17 cellular contexts compared by ENCODE assay signal in the genomic region with DNA sequence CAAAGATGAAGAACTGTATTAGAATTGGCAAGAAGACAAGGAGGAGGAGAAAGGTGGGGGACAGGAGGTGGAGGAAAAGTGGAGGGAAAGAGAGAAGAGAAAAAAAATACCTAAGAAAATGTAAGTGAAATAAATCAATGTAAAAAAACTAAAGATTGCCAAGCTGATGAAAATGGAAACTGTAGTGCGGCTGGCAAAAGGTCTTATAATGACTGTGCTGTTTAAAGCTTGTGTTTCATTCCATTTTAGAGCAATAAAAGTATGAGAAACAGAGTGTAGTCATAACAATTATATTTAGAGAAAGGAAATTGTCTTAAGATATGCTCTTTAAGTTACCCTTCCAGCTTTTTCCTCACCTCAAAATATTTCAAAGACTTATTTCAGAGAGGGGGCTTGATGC.
"Had no signal": no experiment of that assay in that cellular context is flagged by ENCODE, and none has a peak within 500 bp of the region (broad histone marks: within the 10 kb centered on the region; RNA-seq: fewer than 3 reads in every experiment).

No MANE protein-coding gene starts in this region.

- H3K4me1 Mint-ChIP-seq: activated CD8-positive, alpha-beta memory T cell treated with anti-CD3 and anti-CD28 coated beads, Interleukin-2, amount 10 ng/mL, durations not matched to agents 7 days and 5 days; activated naive CD4-positive, alpha-beta T cell treated with anti-CD3 and anti-CD28 coated beads, Interleukin-2, amount 50 U/mL, for 24 hours; immature natural killer cell had no signal

- H3K27ac Mint-ChIP-seq: activated CD8-positive, alpha-beta memory T cell treated with anti-CD3 and anti-CD28 coated beads, Interleukin-2, amount 10 ng/mL, durations not matched to agents 7 days and 5 days; activated naive CD4-positive, alpha-beta T cell treated with anti-CD3 and anti-CD28 coated beads, Interleukin-2, amount 50 U/mL, for 24 hours; endodermal cell; immature natural killer cell had no signal

- ATAC-seq: activated CD8-positive, alpha-beta memory T cell treated with anti-CD3 and anti-CD28 coated beads, Interleukin-2, amount 10 ng/mL, durations not matched to agents 7 days and 5 days; gastrocnemius medialis; heart left ventricle; right lobe of liver; stimulated activated naive CD8-positive, alpha-beta T cell treated with anti-CD3 and anti-CD28 coated beads, Interleukin-15, Interleukin-2, amounts not matched to agents 100 U/mL and 50 U/mL, for 24 hours had no signal

- DNase-seq: activated CD4-positive, alpha-beta T cell treated with anti-CD3 and anti-CD28 coated beads for 1 hour; activated CD4-positive, alpha-beta T cell treated with anti-CD3 and anti-CD28 coated beads, Interleukin-2, amount 50 U/mL, for 48 hours; activated CD8-positive, alpha-beta memory T cell treated with anti-CD3 and anti-CD28 coated beads, Interleukin-2, amount 10 ng/mL, durations not matched to agents 7 days and 5 days; activated effector memory CD4-positive, alpha-beta T cell treated with Interleukin-2 at 50 U/mL for 16 hours; activated T-cell treated with anti-CD3 and anti-CD28 coated beads, Interleukin-2, amount 50 U/mL, for 1 hour; adrenal gland; dorsolateral prefrontal cortex; endodermal cell; gastrocnemius medialis; heart left ventricle; immature natural killer cell; right lobe of liver; stimulated activated CD4-positive, alpha-beta T cell treated with anti-CD3 and anti-CD28 coated beads, Interleukin-4, amount 100 ng/mL, for 4 hours; stimulated activated CD8-positive, alpha-beta memory T cell treated with anti-CD3 and anti-CD28 coated beads, Interleukin-4, amount 100 ng/mL, for 48 hours; stimulated activated naive CD8-positive, alpha-beta T cell treated with anti-CD3 and anti-CD28 coated beads, Interleukin-15, Interleukin-2, amounts not matched to agents 100 U/mL and 50 U/mL, for 24 hours; trophoblast cell had no signal

- H3K4me3 Mint-ChIP-seq: activated CD8-positive, alpha-beta memory T cell treated with anti-CD3 and anti-CD28 coated beads, Interleukin-2, amount 10 ng/mL, durations not matched to agents 7 days and 5 days; activated naive CD4-positive, alpha-beta T cell treated with anti-CD3 and anti-CD28 coated beads, Interleukin-2, amount 50 U/mL, for 24 hours; endodermal cell; immature natural killer cell had no signal

- H3K27me3 Mint-ChIP-seq: activated CD8-positive, alpha-beta memory T cell treated with anti-CD3 and anti-CD28 coated beads, Interleukin-2, amount 10 ng/mL, durations not matched to agents 7 days and 5 days; activated naive CD4-positive, alpha-beta T cell treated with anti-CD3 and anti-CD28 coated beads, Interleukin-2, amount 50 U/mL, for 24 hours had no signal

- H3K36me3 Mint-ChIP-seq: activated CD8-positive, alpha-beta memory T cell treated with anti-CD3 and anti-CD28 coated beads, Interleukin-2, amount 10 ng/mL, durations not matched to agents 7 days and 5 days; activated naive CD4-positive, alpha-beta T cell treated with anti-CD3 and anti-CD28 coated beads, Interleukin-2, amount 50 U/mL, for 24 hours; immature natural killer cell had no signal
